Comparison of ENCODE assay signal across 1 cellular context in the genomic region with DNA sequence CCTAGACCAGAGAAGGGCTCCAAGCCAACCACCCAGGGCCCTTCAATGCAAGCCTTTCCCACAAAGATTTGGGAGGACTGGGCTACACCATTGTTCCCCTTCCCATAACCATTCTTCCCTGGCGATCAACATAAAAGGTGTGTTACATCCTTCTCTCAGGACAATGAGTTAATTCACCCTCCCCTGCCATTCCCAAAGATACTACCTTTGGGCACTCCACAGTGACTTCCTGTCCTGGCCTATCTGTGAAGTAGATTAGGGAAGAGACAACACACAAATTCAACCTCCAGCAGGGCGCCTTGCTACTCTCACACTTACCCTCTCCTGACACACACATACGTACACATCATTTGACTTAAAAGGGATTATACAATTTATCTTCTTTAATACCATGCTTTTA.
TF ChIP-seq lines count a peak whose summit lies in the region.

No MANE protein-coding gene starts in this region.

TF ChIP-seq in WTC11, 78 proteins besides CTCF, POLR2A, EP300 and RAD21:
- no peak for TF ChIP-seq HMGA2 (CRISPR knock-in tag; IDR thresholded peaks at IDR 0.05)
- no peak for TF ChIP-seq SOX15 (CRISPR knock-in tag; IDR thresholded peaks at IDR 0.05)
- TF ChIP-seq, protein P1, sequence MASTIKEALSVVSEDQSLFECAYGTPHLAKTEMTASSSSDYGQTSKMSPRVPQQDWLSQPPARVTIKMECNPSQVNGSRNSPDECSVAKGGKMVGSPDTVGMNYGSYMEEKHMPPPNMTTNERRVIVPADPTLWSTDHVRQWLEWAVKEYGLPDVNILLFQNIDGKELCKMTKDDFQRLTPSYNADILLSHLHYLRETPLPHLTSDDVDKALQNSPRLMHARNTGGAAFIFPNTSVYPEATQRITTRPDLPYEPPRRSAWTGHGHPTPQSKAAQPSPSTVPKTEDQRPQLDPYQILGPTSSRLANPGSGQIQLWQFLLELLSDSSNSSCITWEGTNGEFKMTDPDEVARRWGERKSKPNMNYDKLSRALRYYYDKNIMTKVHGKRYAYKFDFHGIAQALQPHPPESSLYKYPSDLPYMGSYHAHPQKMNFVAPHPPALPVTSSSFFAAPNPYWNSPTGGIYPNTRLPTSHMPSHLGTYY (CRISPR knock-in tag; IDR thresholded peaks at IDR 0.05): no peak
- no peak for TF ChIP-seq FOXJ3 (CRISPR knock-in tag; IDR thresholded peaks at IDR 0.05; ENCODE audit: borderline replicate concordance)
- TF ChIP-seq, protein P2, sequence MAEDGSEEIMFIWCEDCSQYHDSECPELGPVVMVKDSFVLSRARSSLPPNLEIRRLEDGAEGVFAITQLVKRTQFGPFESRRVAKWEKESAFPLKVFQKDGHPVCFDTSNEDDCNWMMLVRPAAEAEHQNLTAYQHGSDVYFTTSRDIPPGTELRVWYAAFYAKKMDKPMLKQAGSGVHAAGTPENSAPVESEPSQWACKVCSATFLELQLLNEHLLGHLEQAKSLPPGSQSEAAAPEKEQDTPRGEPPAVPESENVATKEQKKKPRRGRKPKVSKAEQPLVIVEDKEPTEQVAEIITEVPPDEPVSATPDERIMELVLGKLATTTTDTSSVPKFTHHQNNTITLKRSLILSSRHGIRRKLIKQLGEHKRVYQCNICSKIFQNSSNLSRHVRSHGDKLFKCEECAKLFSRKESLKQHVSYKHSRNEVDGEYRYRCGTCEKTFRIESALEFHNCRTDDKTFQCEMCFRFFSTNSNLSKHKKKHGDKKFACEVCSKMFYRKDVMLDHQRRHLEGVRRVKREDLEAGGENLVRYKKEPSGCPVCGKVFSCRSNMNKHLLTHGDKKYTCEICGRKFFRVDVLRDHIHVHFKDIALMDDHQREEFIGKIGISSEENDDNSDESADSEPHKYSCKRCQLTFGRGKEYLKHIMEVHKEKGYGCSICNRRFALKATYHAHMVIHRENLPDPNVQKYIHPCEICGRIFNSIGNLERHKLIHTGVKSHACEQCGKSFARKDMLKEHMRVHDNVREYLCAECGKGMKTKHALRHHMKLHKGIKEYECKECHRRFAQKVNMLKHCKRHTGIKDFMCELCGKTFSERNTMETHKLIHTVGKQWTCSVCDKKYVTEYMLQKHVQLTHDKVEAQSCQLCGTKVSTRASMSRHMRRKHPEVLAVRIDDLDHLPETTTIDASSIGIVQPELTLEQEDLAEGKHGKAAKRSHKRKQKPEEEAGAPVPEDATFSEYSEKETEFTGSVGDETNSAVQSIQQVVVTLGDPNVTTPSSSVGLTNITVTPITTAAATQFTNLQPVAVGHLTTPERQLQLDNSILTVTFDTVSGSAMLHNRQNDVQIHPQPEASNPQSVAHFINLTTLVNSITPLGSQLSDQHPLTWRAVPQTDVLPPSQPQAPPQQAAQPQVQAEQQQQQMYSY (CRISPR knock-in tag; IDR thresholded peaks at IDR 0.05): no peak
- TF ChIP-seq, protein P3, sequence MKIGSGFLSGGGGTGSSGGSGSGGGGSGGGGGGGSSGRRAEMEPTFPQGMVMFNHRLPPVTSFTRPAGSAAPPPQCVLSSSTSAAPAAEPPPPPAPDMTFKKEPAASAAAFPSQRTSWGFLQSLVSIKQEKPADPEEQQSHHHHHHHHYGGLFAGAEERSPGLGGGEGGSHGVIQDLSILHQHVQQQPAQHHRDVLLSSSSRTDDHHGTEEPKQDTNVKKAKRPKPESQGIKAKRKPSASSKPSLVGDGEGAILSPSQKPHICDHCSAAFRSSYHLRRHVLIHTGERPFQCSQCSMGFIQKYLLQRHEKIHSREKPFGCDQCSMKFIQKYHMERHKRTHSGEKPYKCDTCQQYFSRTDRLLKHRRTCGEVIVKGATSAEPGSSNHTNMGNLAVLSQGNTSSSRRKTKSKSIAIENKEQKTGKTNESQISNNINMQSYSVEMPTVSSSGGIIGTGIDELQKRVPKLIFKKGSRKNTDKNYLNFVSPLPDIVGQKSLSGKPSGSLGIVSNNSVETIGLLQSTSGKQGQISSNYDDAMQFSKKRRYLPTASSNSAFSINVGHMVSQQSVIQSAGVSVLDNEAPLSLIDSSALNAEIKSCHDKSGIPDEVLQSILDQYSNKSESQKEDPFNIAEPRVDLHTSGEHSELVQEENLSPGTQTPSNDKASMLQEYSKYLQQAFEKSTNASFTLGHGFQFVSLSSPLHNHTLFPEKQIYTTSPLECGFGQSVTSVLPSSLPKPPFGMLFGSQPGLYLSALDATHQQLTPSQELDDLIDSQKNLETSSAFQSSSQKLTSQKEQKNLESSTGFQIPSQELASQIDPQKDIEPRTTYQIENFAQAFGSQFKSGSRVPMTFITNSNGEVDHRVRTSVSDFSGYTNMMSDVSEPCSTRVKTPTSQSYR (CRISPR knock-in tag; IDR thresholded peaks at IDR 0.05): no peak
- TF ChIP-seq, protein P4, sequence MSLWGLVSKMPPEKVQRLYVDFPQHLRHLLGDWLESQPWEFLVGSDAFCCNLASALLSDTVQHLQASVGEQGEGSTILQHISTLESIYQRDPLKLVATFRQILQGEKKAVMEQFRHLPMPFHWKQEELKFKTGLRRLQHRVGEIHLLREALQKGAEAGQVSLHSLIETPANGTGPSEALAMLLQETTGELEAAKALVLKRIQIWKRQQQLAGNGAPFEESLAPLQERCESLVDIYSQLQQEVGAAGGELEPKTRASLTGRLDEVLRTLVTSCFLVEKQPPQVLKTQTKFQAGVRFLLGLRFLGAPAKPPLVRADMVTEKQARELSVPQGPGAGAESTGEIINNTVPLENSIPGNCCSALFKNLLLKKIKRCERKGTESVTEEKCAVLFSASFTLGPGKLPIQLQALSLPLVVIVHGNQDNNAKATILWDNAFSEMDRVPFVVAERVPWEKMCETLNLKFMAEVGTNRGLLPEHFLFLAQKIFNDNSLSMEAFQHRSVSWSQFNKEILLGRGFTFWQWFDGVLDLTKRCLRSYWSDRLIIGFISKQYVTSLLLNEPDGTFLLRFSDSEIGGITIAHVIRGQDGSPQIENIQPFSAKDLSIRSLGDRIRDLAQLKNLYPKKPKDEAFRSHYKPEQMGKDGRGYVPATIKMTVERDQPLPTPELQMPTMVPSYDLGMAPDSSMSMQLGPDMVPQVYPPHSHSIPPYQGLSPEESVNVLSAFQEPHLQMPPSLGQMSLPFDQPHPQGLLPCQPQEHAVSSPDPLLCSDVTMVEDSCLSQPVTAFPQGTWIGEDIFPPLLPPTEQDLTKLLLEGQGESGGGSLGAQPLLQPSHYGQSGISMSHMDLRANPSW (CRISPR knock-in tag; conservative IDR thresholded peaks at IDR 0.05; ENCODE audit: low read depth): no peak
- TF ChIP-seq RELA (CRISPR knock-in tag; IDR thresholded peaks at IDR 0.05; ENCODE audit: borderline replicate concordance): no peak
- TF ChIP-seq ZNF138 (CRISPR knock-in tag; conservative IDR thresholded peaks at IDR 0.05): no peak
- TF ChIP-seq, protein P5, sequence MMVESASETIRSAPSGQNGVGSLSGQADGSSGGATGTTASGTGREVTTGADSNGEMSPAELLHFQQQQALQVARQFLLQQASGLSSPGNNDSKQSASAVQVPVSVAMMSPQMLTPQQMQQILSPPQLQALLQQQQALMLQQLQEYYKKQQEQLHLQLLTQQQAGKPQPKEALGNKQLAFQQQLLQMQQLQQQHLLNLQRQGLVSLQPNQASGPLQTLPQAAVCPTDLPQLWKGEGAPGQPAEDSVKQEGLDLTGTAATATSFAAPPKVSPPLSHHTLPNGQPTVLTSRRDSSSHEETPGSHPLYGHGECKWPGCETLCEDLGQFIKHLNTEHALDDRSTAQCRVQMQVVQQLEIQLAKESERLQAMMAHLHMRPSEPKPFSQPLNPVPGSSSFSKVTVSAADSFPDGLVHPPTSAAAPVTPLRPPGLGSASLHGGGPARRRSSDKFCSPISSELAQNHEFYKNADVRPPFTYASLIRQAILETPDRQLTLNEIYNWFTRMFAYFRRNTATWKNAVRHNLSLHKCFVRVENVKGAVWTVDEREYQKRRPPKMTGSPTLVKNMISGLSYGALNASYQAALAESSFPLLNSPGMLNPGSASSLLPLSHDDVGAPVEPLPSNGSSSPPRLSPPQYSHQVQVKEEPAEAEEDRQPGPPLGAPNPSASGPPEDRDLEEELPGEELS (CRISPR knock-in tag; IDR thresholded peaks at IDR 0.05): no peak
- no peak for TF ChIP-seq CREM (CRISPR knock-in tag; IDR thresholded peaks at IDR 0.05)
- no peak for TF ChIP-seq NR1H2 (CRISPR knock-in tag; IDR thresholded peaks at IDR 0.05)
- TF ChIP-seq, protein P6, sequence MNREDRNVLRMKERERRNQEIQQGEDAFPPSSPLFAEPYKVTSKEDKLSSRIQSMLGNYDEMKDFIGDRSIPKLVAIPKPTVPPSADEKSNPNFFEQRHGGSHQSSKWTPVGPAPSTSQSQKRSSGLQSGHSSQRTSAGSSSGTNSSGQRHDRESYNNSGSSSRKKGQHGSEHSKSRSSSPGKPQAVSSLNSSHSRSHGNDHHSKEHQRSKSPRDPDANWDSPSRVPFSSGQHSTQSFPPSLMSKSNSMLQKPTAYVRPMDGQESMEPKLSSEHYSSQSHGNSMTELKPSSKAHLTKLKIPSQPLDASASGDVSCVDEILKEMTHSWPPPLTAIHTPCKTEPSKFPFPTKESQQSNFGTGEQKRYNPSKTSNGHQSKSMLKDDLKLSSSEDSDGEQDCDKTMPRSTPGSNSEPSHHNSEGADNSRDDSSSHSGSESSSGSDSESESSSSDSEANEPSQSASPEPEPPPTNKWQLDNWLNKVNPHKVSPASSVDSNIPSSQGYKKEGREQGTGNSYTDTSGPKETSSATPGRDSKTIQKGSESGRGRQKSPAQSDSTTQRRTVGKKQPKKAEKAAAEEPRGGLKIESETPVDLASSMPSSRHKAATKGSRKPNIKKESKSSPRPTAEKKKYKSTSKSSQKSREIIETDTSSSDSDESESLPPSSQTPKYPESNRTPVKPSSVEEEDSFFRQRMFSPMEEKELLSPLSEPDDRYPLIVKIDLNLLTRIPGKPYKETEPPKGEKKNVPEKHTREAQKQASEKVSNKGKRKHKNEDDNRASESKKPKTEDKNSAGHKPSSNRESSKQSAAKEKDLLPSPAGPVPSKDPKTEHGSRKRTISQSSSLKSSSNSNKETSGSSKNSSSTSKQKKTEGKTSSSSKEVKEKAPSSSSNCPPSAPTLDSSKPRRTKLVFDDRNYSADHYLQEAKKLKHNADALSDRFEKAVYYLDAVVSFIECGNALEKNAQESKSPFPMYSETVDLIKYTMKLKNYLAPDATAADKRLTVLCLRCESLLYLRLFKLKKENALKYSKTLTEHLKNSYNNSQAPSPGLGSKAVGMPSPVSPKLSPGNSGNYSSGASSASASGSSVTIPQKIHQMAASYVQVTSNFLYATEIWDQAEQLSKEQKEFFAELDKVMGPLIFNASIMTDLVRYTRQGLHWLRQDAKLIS (CRISPR knock-in tag; IDR thresholded peaks at IDR 0.05; ENCODE audit: borderline replicate concordance): no peak
- TF ChIP-seq GRHL2 (CRISPR knock-in tag; IDR thresholded peaks at IDR 0.05; ENCODE audit: insufficient replicate concordance, severe bottlenecking): no peak
- TF ChIP-seq, protein P7, sequence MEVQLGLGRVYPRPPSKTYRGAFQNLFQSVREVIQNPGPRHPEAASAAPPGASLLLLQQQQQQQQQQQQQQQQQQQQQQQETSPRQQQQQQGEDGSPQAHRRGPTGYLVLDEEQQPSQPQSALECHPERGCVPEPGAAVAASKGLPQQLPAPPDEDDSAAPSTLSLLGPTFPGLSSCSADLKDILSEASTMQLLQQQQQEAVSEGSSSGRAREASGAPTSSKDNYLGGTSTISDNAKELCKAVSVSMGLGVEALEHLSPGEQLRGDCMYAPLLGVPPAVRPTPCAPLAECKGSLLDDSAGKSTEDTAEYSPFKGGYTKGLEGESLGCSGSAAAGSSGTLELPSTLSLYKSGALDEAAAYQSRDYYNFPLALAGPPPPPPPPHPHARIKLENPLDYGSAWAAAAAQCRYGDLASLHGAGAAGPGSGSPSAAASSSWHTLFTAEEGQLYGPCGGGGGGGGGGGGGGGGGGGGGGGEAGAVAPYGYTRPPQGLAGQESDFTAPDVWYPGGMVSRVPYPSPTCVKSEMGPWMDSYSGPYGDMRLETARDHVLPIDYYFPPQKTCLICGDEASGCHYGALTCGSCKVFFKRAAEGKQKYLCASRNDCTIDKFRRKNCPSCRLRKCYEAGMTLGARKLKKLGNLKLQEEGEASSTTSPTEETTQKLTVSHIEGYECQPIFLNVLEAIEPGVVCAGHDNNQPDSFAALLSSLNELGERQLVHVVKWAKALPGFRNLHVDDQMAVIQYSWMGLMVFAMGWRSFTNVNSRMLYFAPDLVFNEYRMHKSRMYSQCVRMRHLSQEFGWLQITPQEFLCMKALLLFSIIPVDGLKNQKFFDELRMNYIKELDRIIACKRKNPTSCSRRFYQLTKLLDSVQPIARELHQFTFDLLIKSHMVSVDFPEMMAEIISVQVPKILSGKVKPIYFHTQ (CRISPR knock-in tag; IDR thresholded peaks at IDR 0.05): no peak
